Comparison of ENCODE assay signal across 8 cellular contexts in the genomic region with DNA sequence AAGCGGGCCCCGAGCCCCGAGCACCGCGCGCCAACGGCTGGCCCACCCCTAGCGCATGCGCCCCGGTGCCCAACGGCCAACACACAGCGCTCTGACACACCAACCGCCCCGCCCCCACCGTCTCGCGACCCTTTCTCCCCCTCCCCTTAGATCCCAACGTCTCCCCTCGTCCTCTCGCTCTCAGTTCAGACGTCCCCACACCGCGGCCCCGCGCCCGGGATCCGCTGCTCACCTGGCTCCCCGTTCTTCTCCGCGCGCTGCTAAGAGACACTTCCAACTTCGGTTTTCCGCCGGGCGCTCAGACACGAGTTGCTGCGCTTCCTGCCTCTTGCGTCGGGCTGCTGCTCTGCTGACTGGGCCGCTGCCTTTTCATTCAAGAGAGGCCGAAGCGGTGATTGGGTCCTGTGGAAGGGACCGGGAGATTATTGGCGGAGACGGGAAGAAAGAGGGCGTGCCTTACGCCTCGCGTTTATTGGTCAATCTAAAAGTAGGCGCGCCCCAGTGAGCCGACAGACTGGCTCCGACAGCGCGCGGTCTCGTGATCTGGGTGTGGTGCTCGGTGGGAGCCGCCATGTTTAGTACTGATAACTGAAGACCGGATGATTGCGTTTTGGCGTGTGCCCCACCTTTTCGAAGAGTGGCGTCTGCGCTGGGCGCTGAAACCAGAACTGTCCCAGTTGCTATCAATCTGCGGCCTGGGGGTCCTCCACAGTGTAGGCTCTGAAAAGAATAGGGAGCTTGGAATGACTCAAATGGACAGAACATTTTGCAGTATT. TPM values are rescaled to one million over a fixed set of nuclear protein-coding genes. Genes with fewer than 3 reads are reported as not detected.
DNase-seq lines count a peak whose midpoint lies in the region; ATAC-seq and TF ChIP-seq lines count a peak whose summit lies in the region.

A gene (minus strand): TSS at position 304 of the 776 bp plus-strand sequence. CDS start 6,121 bp downstream, outside the sequence.

- H3K23ac ChIP-seq in mesendoderm (ENCODE audit: low read length) = no peak within 1 kb of the TSS

- peak within 1 kb of the TSS; percentile 82 for H3K4ac ChIP-seq in mesendoderm (ENCODE audit: low read depth, low read length)

- no peak within 1 kb of the TSS for H4K8ac ChIP-seq in mesendoderm (ENCODE audit: low read depth, low read length)

- peak within 1 kb of the TSS; percentile 66 for H3K4me2 ChIP-seq in mesendoderm (ENCODE audit: low read length)

- H3K9me3 ChIP-seq in NT2/D1 (ENCODE audit: insufficient read depth, low read length) (no peaks in the 10 kb centered on the region), endodermal cell (ENCODE audit: control insufficient read depth, low read length) (no peaks in the 10 kb centered on the region)

- H2AK5ac ChIP-seq in mesendoderm (ENCODE audit: low read length) = no peak within 1 kb of the TSS

- H3K4me1 Mint-ChIP-seq in activated CD8-positive, alpha-beta memory T cell treated with anti-CD3 and anti-CD28 coated beads, Interleukin-2, amount 10 ng/mL, durations not matched to agents 7 days and 5 days = peaks cover 33% of the 10 kb centered on the region
- peaks cover 9% of the 10 kb centered on the region for H3K4me1 Mint-ChIP-seq in endodermal cell

- H3K18ac ChIP-seq in mesendoderm (ENCODE audit: low read length) = peak within 1 kb of the TSS; percentile 92

- H3K56ac ChIP-seq in mesendoderm (ENCODE audit: low read length) = peak within 1 kb of the TSS; percentile 99

- peaks cover 3% of the 10 kb centered on the region for H3K79me1 ChIP-seq in mesendoderm (ENCODE audit: low read length)

- H3K9me3 Mint-ChIP-seq in activated CD8-positive, alpha-beta memory T cell treated with anti-CD3 and anti-CD28 coated beads, Interleukin-2, amount 10 ng/mL, durations not matched to agents 7 days and 5 days (ENCODE audit: low read depth) = no peaks in the 10 kb centered on the region
- H3K9me3 Mint-ChIP-seq in endodermal cell = peaks cover 7% of the 10 kb centered on the region

- peak; percentile 84 for ATAC-seq in GM21381 (IDR thresholded peaks at IDR 0.05; ENCODE audit: unreplicated experiment)
- peak; percentile 93 for ATAC-seq in activated CD8-positive, alpha-beta memory T cell treated with anti-CD3 and anti-CD28 coated beads, Interleukin-2, amount 10 ng/mL, durations not matched to agents 7 days and 5 days

- H3K27ac Mint-ChIP-seq in activated CD8-positive, alpha-beta memory T cell treated with anti-CD3 and anti-CD28 coated beads, Interleukin-2, amount 10 ng/mL, durations not matched to agents 7 days and 5 days = peak within 1 kb of the TSS; percentile 94
- H3K27ac Mint-ChIP-seq in endodermal cell = peak within 1 kb of the TSS; percentile 98

- H2BK5ac ChIP-seq in mesendoderm (ENCODE audit: low read length) = peak within 1 kb of the TSS; percentile 97

- H2BK120ac ChIP-seq in mesendoderm (ENCODE audit: low read depth, low read length) = no peak within 1 kb of the TSS

- CTCF ChIA-PET in activated CD8-positive, alpha-beta memory T cell treated with anti-CD3 and anti-CD28 coated beads, Interleukin-2, amount 10 ng/mL, durations not matched to agents 7 days and 5 days (lab: Charles Lee) = interaction anchor here (0.8 to 5.0 kb wide), 13 partner anchors 12 to 283 kb away, joined by 3 to 28 read pairs (median 5); a partner anchor contains a TSS

- H3K27me3 ChIP-seq in NT2/D1 (ENCODE audit: insufficient read depth, insufficient read length) = no peaks in the 10 kb centered on the region
- H3K27me3 ChIP-seq in endodermal cell (ENCODE audit: control insufficient read depth, insufficient read depth, low read length, poor library complexity, severe bottlenecking) = no peaks in the 10 kb centered on the region
- H3K27me3 ChIP-seq in mesendoderm (ENCODE audit: insufficient read depth, low read length, poor library complexity) = no peaks in the 10 kb centered on the region

- TF ChIP-seq CTCF in endodermal cell (conservative IDR thresholded peaks at IDR 0.05) = no peak

- peaks cover 17% of the 10 kb centered on the region for H3K4me1 ChIP-seq in NT2/D1 (ENCODE audit: insufficient read depth, insufficient read length)
- no peaks in the 10 kb centered on the region for H3K4me1 ChIP-seq in endodermal cell (ENCODE audit: control insufficient read depth, insufficient read depth, low read length)
- H3K4me1 ChIP-seq in mesendoderm (ENCODE audit: control insufficient read depth, low read depth, low read length) = no peaks in the 10 kb centered on the region

- H3K36me3 ChIP-seq in NT2/D1 (ENCODE audit: insufficient read depth, insufficient read length, low read length) = peaks cover 25% of the 10 kb centered on the region
- H3K36me3 ChIP-seq in endodermal cell (ENCODE audit: control insufficient read depth, insufficient read depth, low read length) = peaks cover 16% of the 10 kb centered on the region
- peaks cover 2% of the 10 kb centered on the region for H3K36me3 ChIP-seq in mesendoderm (ENCODE audit: control insufficient read depth, insufficient read depth, low read length)

- H3K4me3 ChIP-seq in NT2/D1 (ENCODE audit: insufficient read length, low read depth) = peak within 1 kb of the TSS; percentile 90
- H3K4me3 ChIP-seq in endodermal cell (ENCODE audit: low read length) = peak within 1 kb of the TSS; percentile 94
- peak within 1 kb of the TSS; percentile 95 for H3K4me3 ChIP-seq in mesendoderm (ENCODE audit: low read length)

- peak; percentile 99 for DNase-seq in COR-L47 (lab: John Stamatoyannopoulos, UW)
- DNase-seq in HUDEP-2 (lab: John Stamatoyannopoulos, UW; ENCODE audit: unreplicated experiment in 76 of 76) = peak; percentile 81 to 100 (median 100)
- DNase-seq in NT2/D1 (ENCODE audit: low read depth, low spot score) = peak; percentile 98
- peak; percentile 99 for DNase-seq in activated CD8-positive, alpha-beta memory T cell treated with anti-CD3 and anti-CD28 coated beads, Interleukin-2, amount 10 ng/mL, durations not matched to agents 7 days and 5 days
- DNase-seq in endodermal cell = peak; percentile 99
- peak; percentile 100 for DNase-seq in mesendoderm
- peak; percentile 93 for DNase-seq in stimulated activated CD8-positive, alpha-beta memory T cell treated with anti-CD3 and anti-CD28 coated beads, Interleukin-15, amount 100 ng/mL, for 1 hour (ENCODE audit: low read depth)

- no peak within 1 kb of the TSS for H2BK15ac ChIP-seq in mesendoderm (replicated peaks; ENCODE audit: low read depth)

- peak within 1 kb of the TSS; percentile 63 for H4K5ac ChIP-seq in mesendoderm (ENCODE audit: low read length)

- H3K27ac ChIP-seq in endodermal cell (ENCODE audit: low read depth, low read length) (peak within 1 kb of the TSS; percentile 89), mesendoderm (ENCODE audit: low read depth, low read length) (peak within 1 kb of the TSS; percentile 62)

- H3K4me3 Mint-ChIP-seq in activated CD8-positive, alpha-beta memory T cell treated with anti-CD3 and anti-CD28 coated beads, Interleukin-2, amount 10 ng/mL, durations not matched to agents 7 days and 5 days = peak within 1 kb of the TSS; percentile 86
- H3K4me3 Mint-ChIP-seq in endodermal cell = peak within 1 kb of the TSS; percentile 89

- peaks cover 28% of the 10 kb centered on the region for H3K36me3 Mint-ChIP-seq in activated CD8-positive, alpha-beta memory T cell treated with anti-CD3 and anti-CD28 coated beads, Interleukin-2, amount 10 ng/mL, durations not matched to agents 7 days and 5 days
- H3K36me3 Mint-ChIP-seq in endodermal cell (ENCODE audit: low read depth) = peaks cover 13% of the 10 kb centered on the region

- H3K79me2 ChIP-seq in mesendoderm (ENCODE audit: control insufficient read depth, insufficient read depth, low read length) = peaks cover 46% of the 10 kb centered on the region

- H3K9ac ChIP-seq in NT2/D1 (ENCODE audit: insufficient read length, low read depth) (peak within 1 kb of the TSS; percentile 95), endodermal cell (ENCODE audit: extremely low read depth, low read length, poor library complexity, severe bottlenecking) (peak within 1 kb of the TSS; percentile 86), mesendoderm (ENCODE audit: low read length) (peak within 1 kb of the TSS; percentile 93)

- 0 to 1% methylated on average over 41 to 67 of the region's 67 CpGs for WGBS in endodermal cell (ENCODE audit: insufficient coverage in 1 of 2, insufficient read length in 1 of 2), 2 experiments
- no CpG with 5 or more reads among the region's 67 CpGs for WGBS in mesendoderm (ENCODE audit: extremely low coverage, insufficient coverage, low lambda C conversion rate)

- no peaks in the 10 kb centered on the region for H3K27me3 Mint-ChIP-seq in activated CD8-positive, alpha-beta memory T cell treated with anti-CD3 and anti-CD28 coated beads, Interleukin-2, amount 10 ng/mL, durations not matched to agents 7 days and 5 days
- no peaks in the 10 kb centered on the region for H3K27me3 Mint-ChIP-seq in endodermal cell (ENCODE audit: insufficient read depth)

RNA-seq across cellular contexts. Expression of the gene that starts here (rescaled TPM):
- 100 to 1,000 TPM; 273 to 311 TPM for total RNA-seq in activated CD8-positive, alpha-beta memory T cell treated with anti-CD3 and anti-CD28 coated beads, Interleukin-2, amount 10 ng/mL, durations not matched to agents 7 days and 5 days
- 10 to 100 TPM; 82.5 to 86.1 TPM for total RNA-seq in endodermal cell
- 96.1 TPM for polyA plus RNA-seq in endodermal cell (2013, experiment 1 of 2)
- polyA plus RNA-seq in endodermal cell (2013, experiment 2 of 2) = 90.8 TPM
- 147 TPM for polyA plus RNA-seq in mesendoderm (2013, experiment 1 of 2)
- 152 TPM for polyA plus RNA-seq in mesendoderm (2013, experiment 2 of 2)

Comparison
In these comparisons a context has a peak if more than half of its experiments do, and no peak if none do; other contexts are left out.
1. Peak in every context shown above with its lines: DNase-seq, ATAC-seq, H3K4me3 ChIP-seq and H3K27ac ChIP-seq.